ENCODE assay signal across 1 cellular context in genomic region chr18:21600526-21601410, GRCh38.
TF ChIP-seq lines count a peak whose summit lies in the region.

Gene ESCO1 (minus strand): TSS chr18:21600704. CDS start chr18:21574843, 25,861 bp downstream.

TF ChIP-seq in HepG2, 621 proteins besides CTCF, POLR2A, EP300 and RAD21 (continued from another document and continues in another):
- TF ChIP-seq ZBTB39 (CRISPR knock-in tag; IDR thresholded peaks at IDR 0.05) (no peak), ZMAT3 (CRISPR knock-in tag; conservative IDR thresholded peaks at IDR 0.05) (peak; percentile 90), SOX13 (IDR thresholded peaks at IDR 0.05) (no peak), SOX13 (CRISPR knock-in tag; conservative IDR thresholded peaks at IDR 0.05 in 1 of 2, IDR thresholded peaks at IDR 0.05 in 1 of 2) (peak in 1 of 2 experiments; percentile 76; a peak in 2 of 4 replicates), SP140L (CRISPR knock-in tag; IDR thresholded peaks at IDR 0.05; ENCODE audit: borderline replicate concordance) (no peak), ZBTB25 (CRISPR knock-in tag; IDR thresholded peaks at IDR 0.05) (peak; percentile 91), XBP1 (CRISPR knock-in tag; IDR thresholded peaks at IDR 0.05) (no peak), KDM5A (IDR thresholded peaks at IDR 0.05; ENCODE audit: borderline replicate concordance, low read length) (no peak), PAWR (CRISPR knock-in tag; IDR thresholded peaks at IDR 0.05; ENCODE audit: borderline replicate concordance) (0 out of 2 replicates have a peak, but pooled peaks have one; percentile 58), GABPB1 (CRISPR knock-in tag; IDR thresholded peaks at IDR 0.05) (peak; percentile 96), ZZZ3 (CRISPR knock-in tag; IDR thresholded peaks at IDR 0.05; ENCODE audit: borderline replicate concordance) (peak; percentile 78; the same call in 1 of the 2 replicates), HNF4G (IDR thresholded peaks at IDR 0.05; ENCODE audit: borderline replicate concordance, low read depth, low read length) (no peak), HNF4G (CRISPR knock-in tag; IDR thresholded peaks at IDR 0.05; ENCODE audit: borderline replicate concordance, low read depth) (peak; percentile 43; the same call in 1 of the 2 replicates), PAF1 (CRISPR knock-in tag; IDR thresholded peaks at IDR 0.05) (no peak), MTA3 (CRISPR knock-in tag; IDR thresholded peaks at IDR 0.05) (no peak), ZNF589 (CRISPR knock-in tag; conservative IDR thresholded peaks at IDR 0.05) (peak; percentile 77), CENPT (CRISPR knock-in tag; IDR thresholded peaks at IDR 0.05; ENCODE audit: low read depth) (peak; percentile 89; the same call in 1 of the 2 replicates), ATF5 (CRISPR knock-in tag; IDR thresholded peaks at IDR 0.05; ENCODE audit: low read depth) (no peak), ZNF274 (CRISPR knock-in tag; IDR thresholded peaks at IDR 0.05) (no peak), CCDC6 (CRISPR knock-in tag; IDR thresholded peaks at IDR 0.05) (peak; percentile 99), ZNF781 (CRISPR knock-in tag; IDR thresholded peaks at IDR 0.05; ENCODE audit: borderline replicate concordance, not compliant biosample characterization) (peak; percentile 69), ZNF749 (CRISPR knock-in tag; IDR thresholded peaks at IDR 0.05; ENCODE audit: borderline replicate concordance) (peak; percentile 99), TEAD3 (CRISPR knock-in tag; optimal IDR thresholded peaks at IDR 0.05; ENCODE audit: borderline replicate concordance) (peak; percentile 83), PRDM4 (CRISPR knock-in tag; IDR thresholded peaks at IDR 0.05; ENCODE audit: borderline replicate concordance) (no peak), RFX1 (IDR thresholded peaks at IDR 0.05) (no peak), MLXIP (CRISPR knock-in tag; IDR thresholded peaks at IDR 0.05; ENCODE audit: borderline replicate concordance) (no peak; the same call in 1 of the 2 replicates), FOXO4 (CRISPR knock-in tag; conservative IDR thresholded peaks at IDR 0.05) (no peak), KDM6A (CRISPR knock-in tag; IDR thresholded peaks at IDR 0.05; ENCODE audit: low read depth) (peak; percentile 21; the same call in 1 of the 2 replicates), ZNF776 (CRISPR knock-in tag; IDR thresholded peaks at IDR 0.05) (peak; percentile 76), RBAK (CRISPR knock-in tag; IDR thresholded peaks at IDR 0.05) (no peak), ZNF646 (CRISPR knock-in tag; IDR thresholded peaks at IDR 0.05) (no peak; the same call in 1 of the 2 replicates), ZNF292 (CRISPR knock-in tag; IDR thresholded peaks at IDR 0.05; ENCODE audit: borderline replicate concordance, low read depth) (peak; percentile 60), ZNF567 (CRISPR knock-in tag; IDR thresholded peaks at IDR 0.05; ENCODE audit: borderline replicate concordance) (no peak), KMT2A (CRISPR knock-in tag; IDR thresholded peaks at IDR 0.05) (peak; percentile 76; the same call in 1 of the 2 replicates), FOXP4 (CRISPR knock-in tag; IDR thresholded peaks at IDR 0.05) (peak; percentile 75), ZNF160 (CRISPR knock-in tag; IDR thresholded peaks at IDR 0.05) (peak; percentile 83), SMARCE1 (IDR thresholded peaks at IDR 0.05; ENCODE audit: borderline replicate concordance) (no peak), BCL3 (CRISPR knock-in tag; IDR thresholded peaks at IDR 0.05) (peak; percentile 19; the same call in 1 of the 2 replicates)
